Comparison of ENCODE assay signal across 2 cellular contexts in the genomic region with DNA sequence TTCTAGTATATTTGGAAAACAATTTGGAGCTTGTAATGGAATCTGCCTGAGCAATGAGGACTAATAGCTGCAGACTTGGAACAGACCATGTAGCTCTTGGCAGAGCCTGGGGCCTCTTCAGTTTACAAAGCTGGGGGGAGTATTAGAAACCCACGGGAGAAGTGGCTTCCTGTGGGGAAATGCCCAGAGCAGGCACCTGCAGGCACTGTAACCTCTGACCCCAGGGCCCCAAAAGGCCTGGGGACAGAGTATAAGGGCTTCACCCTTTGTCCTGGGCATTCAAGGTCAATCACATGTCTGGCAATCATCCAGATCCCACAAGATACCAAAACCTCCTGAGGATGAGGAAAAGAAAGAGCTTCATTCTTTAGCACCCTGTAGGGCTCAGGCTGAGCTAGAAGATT.
A peak's percentile ranks its signal among the peaks of the same experiment; 100 is the strongest.
TF ChIP-seq lines count a peak whose summit lies in the region.

No MANE protein-coding gene starts in this region.

TF ChIP-seq in IMR-90, 13 proteins besides CTCF, POLR2A, EP300 and RAD21:
- TF ChIP-seq RCOR1 (IDR thresholded peaks at IDR 0.05; ENCODE audit: insufficient replicate concordance, low read length) (no peak), BHLHE40 (IDR thresholded peaks at IDR 0.05; ENCODE audit: low read depth, low read length) (0 out of 2 replicates have a peak, but pooled peaks have one; percentile 7), SMC3 (IDR thresholded peaks at IDR 0.05; ENCODE audit: low read depth, low read length) (0 out of 2 replicates have a peak, but pooled peaks have one; percentile 5)
TF ChIP-seq in IMR-90: peak in this region for 2.

TF ChIP-seq in HepG2, 621 proteins besides CTCF, POLR2A, EP300 and RAD21 (continues in another document):
- TF ChIP-seq ELF1 (CRISPR knock-in tag; IDR thresholded peaks at IDR 0.05), result no peak
- no peak for TF ChIP-seq TEF (CRISPR knock-in tag; IDR thresholded peaks at IDR 0.05)
- no peak for TF ChIP-seq ZNF691 (CRISPR knock-in tag; IDR thresholded peaks at IDR 0.05; ENCODE audit: borderline replicate concordance, low read depth)
- TF ChIP-seq, protein P1, sequence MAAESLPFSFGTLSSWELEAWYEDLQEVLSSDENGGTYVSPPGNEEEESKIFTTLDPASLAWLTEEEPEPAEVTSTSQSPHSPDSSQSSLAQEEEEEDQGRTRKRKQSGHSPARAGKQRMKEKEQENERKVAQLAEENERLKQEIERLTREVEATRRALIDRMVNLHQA (CRISPR knock-in tag; IDR thresholded peaks at IDR 0.05), result no peak
- TF ChIP-seq HES4 (CRISPR knock-in tag; IDR thresholded peaks at IDR 0.05; ENCODE audit: borderline replicate concordance), result no peak
- no peak for TF ChIP-seq SOX6 (IDR thresholded peaks at IDR 0.05)
- TF ChIP-seq SOX6 (CRISPR knock-in tag; IDR thresholded peaks at IDR 0.05), result peak; percentile 30; the same call in 1 of the 2 replicates
- TF ChIP-seq, protein P2, sequence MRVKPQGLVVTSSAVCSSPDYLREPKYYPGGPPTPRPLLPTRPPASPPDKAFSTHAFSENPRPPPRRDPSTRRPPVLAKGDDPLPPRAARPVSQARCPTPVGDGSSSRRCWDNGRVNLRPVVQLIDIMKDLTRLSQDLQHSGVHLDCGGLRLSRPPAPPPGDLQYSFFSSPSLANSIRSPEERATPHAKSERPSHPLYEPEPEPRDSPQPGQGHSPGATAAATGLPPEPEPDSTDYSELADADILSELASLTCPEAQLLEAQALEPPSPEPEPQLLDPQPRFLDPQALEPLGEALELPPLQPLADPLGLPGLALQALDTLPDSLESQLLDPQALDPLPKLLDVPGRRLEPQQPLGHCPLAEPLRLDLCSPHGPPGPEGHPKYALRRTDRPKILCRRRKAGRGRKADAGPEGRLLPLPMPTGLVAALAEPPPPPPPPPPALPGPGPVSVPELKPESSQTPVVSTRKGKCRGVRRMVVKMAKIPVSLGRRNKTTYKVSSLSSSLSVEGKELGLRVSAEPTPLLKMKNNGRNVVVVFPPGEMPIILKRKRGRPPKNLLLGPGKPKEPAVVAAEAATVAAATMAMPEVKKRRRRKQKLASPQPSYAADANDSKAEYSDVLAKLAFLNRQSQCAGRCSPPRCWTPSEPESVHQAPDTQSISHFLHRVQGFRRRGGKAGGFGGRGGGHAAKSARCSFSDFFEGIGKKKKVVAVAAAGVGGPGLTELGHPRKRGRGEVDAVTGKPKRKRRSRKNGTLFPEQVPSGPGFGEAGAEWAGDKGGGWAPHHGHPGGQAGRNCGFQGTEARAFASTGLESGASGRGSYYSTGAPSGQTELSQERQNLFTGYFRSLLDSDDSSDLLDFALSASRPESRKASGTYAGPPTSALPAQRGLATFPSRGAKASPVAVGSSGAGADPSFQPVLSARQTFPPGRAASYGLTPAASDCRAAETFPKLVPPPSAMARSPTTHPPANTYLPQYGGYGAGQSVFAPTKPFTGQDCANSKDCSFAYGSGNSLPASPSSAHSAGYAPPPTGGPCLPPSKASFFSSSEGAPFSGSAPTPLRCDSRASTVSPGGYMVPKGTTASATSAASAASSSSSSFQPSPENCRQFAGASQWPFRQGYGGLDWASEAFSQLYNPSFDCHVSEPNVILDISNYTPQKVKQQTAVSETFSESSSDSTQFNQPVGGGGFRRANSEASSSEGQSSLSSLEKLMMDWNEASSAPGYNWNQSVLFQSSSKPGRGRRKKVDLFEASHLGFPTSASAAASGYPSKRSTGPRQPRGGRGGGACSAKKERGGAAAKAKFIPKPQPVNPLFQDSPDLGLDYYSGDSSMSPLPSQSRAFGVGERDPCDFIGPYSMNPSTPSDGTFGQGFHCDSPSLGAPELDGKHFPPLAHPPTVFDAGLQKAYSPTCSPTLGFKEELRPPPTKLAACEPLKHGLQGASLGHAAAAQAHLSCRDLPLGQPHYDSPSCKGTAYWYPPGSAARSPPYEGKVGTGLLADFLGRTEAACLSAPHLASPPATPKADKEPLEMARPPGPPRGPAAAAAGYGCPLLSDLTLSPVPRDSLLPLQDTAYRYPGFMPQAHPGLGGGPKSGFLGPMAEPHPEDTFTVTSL (CRISPR knock-in tag; IDR thresholded peaks at IDR 0.05; ENCODE audit: borderline replicate concordance), result no peak
- no peak for TF ChIP-seq HNRNPUL1 (IDR thresholded peaks at IDR 0.05; ENCODE audit: low read depth, low read length)
- no peak for TF ChIP-seq ZFP36 (IDR thresholded peaks at IDR 0.05; ENCODE audit: borderline replicate concordance, low read depth, low read length, partially characterized antibody)
- no peak for TF ChIP-seq NR1H2 (CRISPR knock-in tag; IDR thresholded peaks at IDR 0.05; ENCODE audit: borderline replicate concordance, low read depth)
- TF ChIP-seq CENPT (CRISPR knock-in tag; IDR thresholded peaks at IDR 0.05; ENCODE audit: low read depth), result no peak
- TF ChIP-seq, protein P3, sequence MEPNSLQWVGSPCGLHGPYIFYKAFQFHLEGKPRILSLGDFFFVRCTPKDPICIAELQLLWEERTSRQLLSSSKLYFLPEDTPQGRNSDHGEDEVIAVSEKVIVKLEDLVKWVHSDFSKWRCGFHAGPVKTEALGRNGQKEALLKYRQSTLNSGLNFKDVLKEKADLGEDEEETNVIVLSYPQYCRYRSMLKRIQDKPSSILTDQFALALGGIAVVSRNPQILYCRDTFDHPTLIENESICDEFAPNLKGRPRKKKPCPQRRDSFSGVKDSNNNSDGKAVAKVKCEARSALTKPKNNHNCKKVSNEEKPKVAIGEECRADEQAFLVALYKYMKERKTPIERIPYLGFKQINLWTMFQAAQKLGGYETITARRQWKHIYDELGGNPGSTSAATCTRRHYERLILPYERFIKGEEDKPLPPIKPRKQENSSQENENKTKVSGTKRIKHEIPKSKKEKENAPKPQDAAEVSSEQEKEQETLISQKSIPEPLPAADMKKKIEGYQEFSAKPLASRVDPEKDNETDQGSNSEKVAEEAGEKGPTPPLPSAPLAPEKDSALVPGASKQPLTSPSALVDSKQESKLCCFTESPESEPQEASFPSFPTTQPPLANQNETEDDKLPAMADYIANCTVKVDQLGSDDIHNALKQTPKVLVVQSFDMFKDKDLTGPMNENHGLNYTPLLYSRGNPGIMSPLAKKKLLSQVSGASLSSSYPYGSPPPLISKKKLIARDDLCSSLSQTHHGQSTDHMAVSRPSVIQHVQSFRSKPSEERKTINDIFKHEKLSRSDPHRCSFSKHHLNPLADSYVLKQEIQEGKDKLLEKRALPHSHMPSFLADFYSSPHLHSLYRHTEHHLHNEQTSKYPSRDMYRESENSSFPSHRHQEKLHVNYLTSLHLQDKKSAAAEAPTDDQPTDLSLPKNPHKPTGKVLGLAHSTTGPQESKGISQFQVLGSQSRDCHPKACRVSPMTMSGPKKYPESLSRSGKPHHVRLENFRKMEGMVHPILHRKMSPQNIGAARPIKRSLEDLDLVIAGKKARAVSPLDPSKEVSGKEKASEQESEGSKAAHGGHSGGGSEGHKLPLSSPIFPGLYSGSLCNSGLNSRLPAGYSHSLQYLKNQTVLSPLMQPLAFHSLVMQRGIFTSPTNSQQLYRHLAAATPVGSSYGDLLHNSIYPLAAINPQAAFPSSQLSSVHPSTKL (CRISPR knock-in tag; IDR thresholded peaks at IDR 0.05), result peak; percentile 26; the same call in 1 of the 2 replicates
- TF ChIP-seq ZNF234 (CRISPR knock-in tag; conservative IDR thresholded peaks at IDR 0.05), result no peak
- TF ChIP-seq RXRB (CRISPR knock-in tag; IDR thresholded peaks at IDR 0.05; ENCODE audit: borderline replicate concordance), result no peak
- no peak for TF ChIP-seq CAMTA2 (CRISPR knock-in tag; IDR thresholded peaks at IDR 0.05; ENCODE audit: borderline replicate concordance)
- TF ChIP-seq, protein P4, sequence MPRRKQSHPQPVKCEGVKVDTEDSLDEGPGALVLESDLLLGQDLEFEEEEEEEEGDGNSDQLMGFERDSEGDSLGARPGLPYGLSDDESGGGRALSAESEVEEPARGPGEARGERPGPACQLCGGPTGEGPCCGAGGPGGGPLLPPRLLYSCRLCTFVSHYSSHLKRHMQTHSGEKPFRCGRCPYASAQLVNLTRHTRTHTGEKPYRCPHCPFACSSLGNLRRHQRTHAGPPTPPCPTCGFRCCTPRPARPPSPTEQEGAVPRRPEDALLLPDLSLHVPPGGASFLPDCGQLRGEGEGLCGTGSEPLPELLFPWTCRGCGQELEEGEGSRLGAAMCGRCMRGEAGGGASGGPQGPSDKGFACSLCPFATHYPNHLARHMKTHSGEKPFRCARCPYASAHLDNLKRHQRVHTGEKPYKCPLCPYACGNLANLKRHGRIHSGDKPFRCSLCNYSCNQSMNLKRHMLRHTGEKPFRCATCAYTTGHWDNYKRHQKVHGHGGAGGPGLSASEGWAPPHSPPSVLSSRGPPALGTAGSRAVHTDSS (CRISPR knock-in tag; conservative IDR thresholded peaks at IDR 0.05), result no peak
- TF ChIP-seq ZNF260 (CRISPR knock-in tag; IDR thresholded peaks at IDR 0.05; ENCODE audit: borderline replicate concordance, low read depth), result no peak
- no peak for TF ChIP-seq ZNF652 (CRISPR knock-in tag; IDR thresholded peaks at IDR 0.05; ENCODE audit: borderline replicate concordance, low read depth)
- no peak for TF ChIP-seq ZNF570 (CRISPR knock-in tag; IDR thresholded peaks at IDR 0.05; ENCODE audit: borderline replicate concordance)
- TF ChIP-seq ZBTB10 (CRISPR knock-in tag; IDR thresholded peaks at IDR 0.05; ENCODE audit: borderline replicate concordance), result 0 out of 2 replicates have a peak, but pooled peaks have one; percentile 63
- TF ChIP-seq, protein P5, sequence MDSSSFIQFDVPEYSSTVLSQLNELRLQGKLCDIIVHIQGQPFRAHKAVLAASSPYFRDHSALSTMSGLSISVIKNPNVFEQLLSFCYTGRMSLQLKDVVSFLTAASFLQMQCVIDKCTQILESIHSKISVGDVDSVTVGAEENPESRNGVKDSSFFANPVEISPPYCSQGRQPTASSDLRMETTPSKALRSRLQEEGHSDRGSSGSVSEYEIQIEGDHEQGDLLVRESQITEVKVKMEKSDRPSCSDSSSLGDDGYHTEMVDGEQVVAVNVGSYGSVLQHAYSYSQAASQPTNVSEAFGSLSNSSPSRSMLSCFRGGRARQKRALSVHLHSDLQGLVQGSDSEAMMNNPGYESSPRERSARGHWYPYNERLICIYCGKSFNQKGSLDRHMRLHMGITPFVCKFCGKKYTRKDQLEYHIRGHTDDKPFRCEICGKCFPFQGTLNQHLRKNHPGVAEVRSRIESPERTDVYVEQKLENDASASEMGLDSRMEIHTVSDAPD (CRISPR knock-in tag; IDR thresholded peaks at IDR 0.05), result no peak
- TF ChIP-seq, protein P6, sequence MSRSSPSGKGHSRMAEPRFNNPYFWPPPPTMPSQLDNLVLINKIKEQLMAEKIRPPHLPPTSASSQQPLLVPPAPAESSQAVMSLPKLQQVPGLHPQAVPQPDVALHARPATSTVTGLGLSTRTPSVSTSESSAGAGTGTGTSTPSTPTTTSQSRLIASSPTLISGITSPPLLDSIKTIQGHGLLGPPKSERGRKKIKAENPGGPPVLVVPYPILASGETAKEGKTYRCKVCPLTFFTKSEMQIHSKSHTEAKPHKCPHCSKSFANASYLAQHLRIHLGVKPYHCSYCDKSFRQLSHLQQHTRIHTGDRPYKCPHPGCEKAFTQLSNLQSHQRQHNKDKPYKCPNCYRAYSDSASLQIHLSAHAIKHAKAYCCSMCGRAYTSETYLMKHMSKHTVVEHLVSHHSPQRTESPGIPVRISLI (CRISPR knock-in tag; IDR thresholded peaks at IDR 0.05; ENCODE audit: borderline replicate concordance), result 0 out of 2 replicates have a peak, but pooled peaks have one; percentile 5
- no peak for TF ChIP-seq ELF4 (CRISPR knock-in tag; IDR thresholded peaks at IDR 0.05; ENCODE audit: borderline replicate concordance)
- TF ChIP-seq ZBTB46 (CRISPR knock-in tag; IDR thresholded peaks at IDR 0.05; ENCODE audit: borderline replicate concordance), result no peak
- no peak for TF ChIP-seq MATR3 (CRISPR knock-in tag; IDR thresholded peaks at IDR 0.05)
- no peak for TF ChIP-seq FOXK1 (CRISPR knock-in tag; IDR thresholded peaks at IDR 0.05; ENCODE audit: borderline replicate concordance, low read depth)
- TF ChIP-seq, protein P7, sequence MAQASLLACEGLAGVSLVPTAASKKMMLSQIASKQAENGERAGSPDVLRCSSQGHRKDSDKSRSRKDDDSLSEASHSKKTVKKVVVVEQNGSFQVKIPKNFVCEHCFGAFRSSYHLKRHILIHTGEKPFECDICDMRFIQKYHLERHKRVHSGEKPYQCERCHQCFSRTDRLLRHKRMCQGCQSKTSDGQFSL (CRISPR knock-in tag; IDR thresholded peaks at IDR 0.05), result no peak
- TF ChIP-seq RARG (CRISPR knock-in tag; IDR thresholded peaks at IDR 0.05; ENCODE audit: low read depth), result no peak
- TF ChIP-seq ZBTB7A (CRISPR knock-in tag; IDR thresholded peaks at IDR 0.05), result no peak
